8 cellular contexts compared by ENCODE assay signal in genomic region chr4:1009647-1010521, GRCh38. TPM values are rescaled to one million over a fixed set of nuclear protein-coding genes. Genes with fewer than 3 reads are reported as not detected.
A peak's percentile ranks its signal among the peaks of the same experiment; 100 is the strongest.
DNase-seq lines count a peak whose midpoint lies in the region; ATAC-seq and TF ChIP-seq lines count a peak whose summit lies in the region.

No MANE protein-coding gene starts in this region.

- H3K79me2 ChIP-seq in DOHH2 (ENCODE audit: control insufficient read depth, low read length), result no peaks in the 10 kb centered on the region

- peak overlapping the region; percentile 91 for H3K4me2 ChIP-seq in DOHH2 (ENCODE audit: low read length)

- H3K27me3 ChIP-seq in DOHH2 (ENCODE audit: control insufficient read depth, low read length) (peaks cover 49% of the 10 kb centered on the region), HAP-1 (ENCODE audit: low read depth) (peaks cover 19% of the 10 kb centered on the region)

- no peak overlapping the region for H3K27ac ChIP-seq in DOHH2 (ENCODE audit: low read depth, low read length)

- H3F3A ChIP-seq in DOHH2 (ENCODE audit: control insufficient read depth, insufficient read depth), result peaks cover 9% of the 10 kb centered on the region

- H3K4me1 ChIP-seq in DOHH2 (ENCODE audit: control insufficient read depth, low read length), result peaks cover 26% of the 10 kb centered on the region
- peaks cover 13% of the 10 kb centered on the region for H3K4me1 ChIP-seq in HAP-1

- no peaks in the 10 kb centered on the region for H3K36me3 ChIP-seq in DOHH2 (ENCODE audit: control insufficient read depth, low read length)
- peaks cover 10% of the 10 kb centered on the region for H3K36me3 ChIP-seq in HAP-1 (replicated peaks)

- peak; percentile 21 for TF ChIP-seq CTCF in DOHH2 (IDR thresholded peaks at IDR 0.05; ENCODE audit: low read depth, low read length, poor library complexity, severe bottlenecking)

- ATAC-seq in esophagus mucosa, result peak; percentile 69
- ATAC-seq in GM18517 (IDR thresholded peaks at IDR 0.05; ENCODE audit: unreplicated experiment), result no peak

- in situ Hi-C loops in HAP-1 (cut with MboI; ENCODE audit: low sequenced_read_pairs), result no loop called here

- DNase-seq in HAP-1 (ENCODE audit: low spot score in 2 of 2), result peak; percentile 40 to 78
- DNase-seq in NCI-H774 (lab: John Stamatoyannopoulos, UW), result peak; percentile 53
- peak; percentile 71 for DNase-seq in activated T-cell treated with anti-CD3 and anti-CD28 coated beads for 4 hours
- peak; percentile 56 for DNase-seq in myocyte (ENCODE audit: low read depth)
- DNase-seq in stimulated activated CD8-positive, alpha-beta memory T cell treated with anti-CD3 and anti-CD28 coated beads, Interleukin-7, amount 100 ng/mL, for 1 hour (ENCODE audit: low read depth in 2 of 2), result peak; percentile 48 to 60

- H3K4me3 ChIP-seq in DOHH2 (ENCODE audit: low read length) (peak overlapping the region; percentile 74), HAP-1 (peak overlapping the region; percentile 38)

- H4K20me1 ChIP-seq in DOHH2 (ENCODE audit: control insufficient read depth, insufficient read depth, low read depth, low read length), result 0 out of 2 replicates have a peak, but pooled peaks cover 5% of the 10 kb centered on the region

- no peaks in the 10 kb centered on the region for H3K9me2 ChIP-seq in DOHH2 (replicated peaks; ENCODE audit: control insufficient read depth, low read length)

- H3K9me3 ChIP-seq in DOHH2 (ENCODE audit: control insufficient read depth, insufficient read depth, low read length) (no peaks in the 10 kb centered on the region), HAP-1 (0 out of 2 replicates have a peak, but pooled peaks cover 4% of the 10 kb centered on the region)

RNA-seq across cellular contexts. Expression of gene FGFRL1, which starts 1.5 kb away (rescaled TPM):
- total RNA-seq in esophagus mucosa (2.2 TPM), myocyte (20.5 and 22.5 TPM in 2 replicates)
- polyA plus RNA-seq in myocyte (2012), result 25.0 TPM

RNA-seq across cellular contexts. Expression of gene SLC26A1, which starts 16.7 kb away (rescaled TPM):
- total RNA-seq in esophagus mucosa (not detected), myocyte (0.24 TPM in 1 of 2 replicates, not detected in the other)
- 2.7 TPM for polyA plus RNA-seq in myocyte (2012)

RNA-seq across cellular contexts. Expression of gene IDUA, which starts 23.0 kb away (rescaled TPM):
- total RNA-seq in esophagus mucosa, result 8.8 TPM
- total RNA-seq in myocyte, result 27.6 and 30.9 TPM in 2 replicates
- 29.2 TPM for polyA plus RNA-seq in myocyte (2012)

RNA-seq across cellular contexts. Expression of gene DGKQ, which starts 36.5 kb away (rescaled TPM):
- 12.0 TPM for total RNA-seq in esophagus mucosa
- 10.2 and 12.5 TPM in 2 replicates for total RNA-seq in myocyte
- polyA plus RNA-seq in myocyte (2012), result 9.7 TPM
